30 cellular contexts compared by ENCODE assay signal in genomic region chr20:54438166-54438565, GRCh38. TPM values are rescaled to one million over a fixed set of nuclear protein-coding genes. Genes with fewer than 3 reads are reported as not detected.
"Had no signal": no experiment of that assay in that cellular context is flagged by ENCODE, and none has a peak within 500 bp of the region (broad histone marks: within the 10 kb centered on the region; RNA-seq: fewer than 3 reads in every experiment).

No MANE protein-coding gene starts in this region.

- FAIRE-seq: bronchial epithelial cell had no signal

- H3K4me3 ChIP-seq: MG63, SJCRH30, SK-N-MC had no signal

- H3K27ac ChIP-seq: SJCRH30, SK-N-MC, WERI-Rb-1 had no signal

- DNase-seq: activated CD4-positive, alpha-beta memory T cell treated with anti-CD3 and anti-CD28 coated beads, Interleukin-2, amount 10 ng/mL, durations not matched to agents 7 days and 5 days; activated CD4-positive, alpha-beta T cell treated with anti-CD3 and anti-CD28 coated beads for 36 hours; activated CD8-positive, alpha-beta memory T cell treated with anti-CD3 and anti-CD28 coated beads for 24 hours; activated CD8-positive, alpha-beta memory T cell treated with anti-CD3 and anti-CD28 coated beads, Interleukin-2, amount 10 ng/mL, durations not matched to agents 7 days and 5 days; activated CD8-positive, alpha-beta memory T cell treated with anti-CD3 and anti-CD28 coated beads, Interleukin-2, amount 50 U/mL, for 48 hours; activated effector memory CD4-positive, alpha-beta T cell treated with Interleukin-2 at 50 U/mL for 16 hours; activated naive CD4-positive, alpha-beta T cell treated with anti-CD3 and anti-CD28 coated beads, Interleukin-2, amount 10 ng/mL, durations not matched to agents 7 days and 5 days; activated naive CD8-positive, alpha-beta T cell treated with anti-CD3 and anti-CD28 coated beads, Interleukin-2, amount 50 U/mL, for 24 hours; activated T-cell treated with anti-CD3 and anti-CD28 coated beads, Interleukin-2, amount 50 U/mL, for 48 hours; anterior cingulate cortex; caudate nucleus; Kasumi-1; MG63; NCI-H1048; NCI-H1105 treated with DMSO at 0.1 percent for 48 hours; NCI-H1436; NCI-H1694; NCI-H1930; NCI-H2081 treated with DMSO at 0.1 percent for 48 hours; NCI-H226; NCI-H446 treated with DMSO at 0.1 percent for 48 hours; NCI-H524; SHP77; SJCRH30; T1000; WERI-Rb-1 had no signal

- H3K27me3 ChIP-seq: MG63 had no signal

- H3K4me1 ChIP-seq: SJCRH30 had no signal

- H3K9me3 ChIP-seq: MG63, SJCRH30 had no signal

- H3K36me3 ChIP-seq: MG63, SJCRH30, WERI-Rb-1 had no signal

- ATAC-seq: activated CD4-positive, alpha-beta T cell treated with anti-CD3 and anti-CD28 coated beads for 36 hours; activated CD8-positive, alpha-beta memory T cell treated with anti-CD3 and anti-CD28 coated beads, Interleukin-2, amount 10 ng/mL, durations not matched to agents 7 days and 5 days; activated naive CD8-positive, alpha-beta T cell treated with anti-CD3 and anti-CD28 coated beads, Interleukin-2, amount 50 U/mL, for 24 hours; Panc1 had no signal

RNA-seq across cellular contexts. Expression of gene DOK5, which starts 37.2 kb away (rescaled TPM):
- total RNA-seq: activated CD4-positive, alpha-beta memory T cell treated with anti-CD3 and anti-CD28 coated beads, Interleukin-2, amount 10 ng/mL, durations not matched to agents 7 days and 5 days; bronchial epithelial cell; RPMI7951; SJCRH30 had no signal
